In the genomic region with DNA sequence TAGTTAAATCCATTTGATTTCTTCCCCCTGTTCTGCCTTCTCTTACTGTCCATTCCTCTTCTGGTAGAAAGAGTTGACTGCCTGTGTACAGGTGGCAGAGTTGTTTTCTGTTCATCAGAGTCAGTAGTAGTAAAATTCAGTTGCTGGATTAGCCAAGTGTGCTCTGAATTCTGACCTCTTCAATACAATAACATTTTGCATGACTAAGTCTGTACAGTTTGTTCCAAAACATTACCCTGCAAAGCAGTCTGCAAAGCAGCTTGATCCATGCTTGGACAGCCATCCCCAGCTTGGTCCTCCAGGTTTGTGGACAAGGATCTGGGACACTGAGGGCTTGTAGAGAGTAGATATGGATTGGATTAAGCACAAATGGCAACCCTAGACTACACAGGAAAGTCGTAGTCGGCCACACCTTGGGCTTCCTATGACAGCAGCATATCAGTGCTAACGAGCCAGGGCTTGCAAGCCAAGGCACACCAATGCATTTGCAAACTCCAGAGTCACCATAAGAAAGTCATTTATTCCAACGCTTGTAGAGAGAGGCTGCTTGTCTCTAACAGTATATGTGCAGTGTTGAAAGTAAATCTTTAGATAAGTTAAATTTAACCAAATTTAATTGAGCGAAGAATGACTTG, we compare ENCODE assay signal across 19 cellular contexts. TPM values are rescaled to one million over a fixed set of nuclear protein-coding genes. Genes with fewer than 3 reads are reported as not detected.
A peak's percentile ranks its signal among the peaks of the same experiment; 100 is the strongest.
DNase-seq lines count a peak whose midpoint lies in the region; ATAC-seq, FAIRE-seq and TF ChIP-seq lines count a peak whose summit lies in the region.
"Had no signal": no experiment of that assay in that cellular context is flagged by ENCODE, and none has a peak within 500 bp of the region (broad histone marks: within the 10 kb centered on the region; RNA-seq: fewer than 3 reads in every experiment).

No MANE protein-coding gene starts in this region.

- H3K4me3 ChIP-seq in Panc1 (ENCODE audit: low read depth in 2 of 2, low read length in 2 of 2) (no peak overlapping the region), bronchial epithelial cell (ENCODE audit: low read depth, low read length) (no peak overlapping the region), fibroblast of villous mesenchyme (ENCODE audit: low read depth, low read length) (no peak overlapping the region), A673 (ENCODE audit: low read depth, low read length, poor library complexity, severe bottlenecking) (no peak overlapping the region)
- H3K4me3 ChIP-seq: BLaER1 treated with 17β-estradiol and CSF1 and Interleukin-3, amounts not matched to agents 10 nM and 100 nM; GM12878 had no signal

- H3K36me3 ChIP-seq in Panc1 (ENCODE audit: control insufficient read depth, insufficient read depth, low read length) (no peaks in the 10 kb centered on the region), bronchial epithelial cell (ENCODE audit: control insufficient read depth, insufficient read depth, low read length) (no peaks in the 10 kb centered on the region), A673 (ENCODE audit: insufficient read depth, low read length, poor library complexity, severe bottlenecking) (no peaks in the 10 kb centered on the region)

- no TSS peak for BruUV-seq in Panc1 (replicated peaks; lab: Mats Ljungman, UMichigan)
- no TSS peak for BruUV-seq in A673 (replicated peaks; lab: Mats Ljungman, UMichigan)

- DNase-seq in AG08396 (ENCODE audit: low spot score), result peak; percentile 35
- DNase-seq in Panc1 (ENCODE audit: low read depth, low spot score), result no peak
- peak; percentile 72 for DNase-seq in bronchial epithelial cell (ENCODE audit: low read depth)
- DNase-seq in fibroblast of villous mesenchyme (ENCODE audit: low read depth), result peak; percentile 46
- DNase-seq in A673 (ENCODE audit: low spot score), result no peak
- DNase-seq in CD1c-positive myeloid dendritic cell (ENCODE audit: extremely low spot score), result no peak
- no peak for DNase-seq in RPMI8226
- DNase-seq: 8988T, DMS 273 treated with DMSO at 0.1 percent for 48 hours, GDM1, Karpas-422, NCI-H1105, NCI-H1694 treated with DMSO at 0.1 percent for 48 hours, NCI-H774 had no signal

- POLR2A ChIA-PET in Panc1 (lab: Charles Lee) (no interaction called here), A673 (lab: Charles Lee; ENCODE audit: low non-redundant PET) (no interaction called here)

- peaks cover 14% of the 10 kb centered on the region for H3K27me3 ChIP-seq in Panc1 (ENCODE audit: control insufficient read depth, insufficient read depth, low read length)
- no peaks in the 10 kb centered on the region for H3K27me3 ChIP-seq in bronchial epithelial cell (ENCODE audit: control insufficient read depth, insufficient read depth, low read length)
- peaks cover 15% of the 10 kb centered on the region for H3K27me3 ChIP-seq in A673 (replicated peaks; ENCODE audit: insufficient read depth, low read depth, low read length, poor library complexity)
- H3K27me3 ChIP-seq: BLaER1 treated with 17β-estradiol and CSF1 and Interleukin-3, amounts not matched to agents 10 nM and 100 nM had no signal

- intact Hi-C loops in Panc1 (cut with micrococcal nuclease; ENCODE audit: unreplicated experiment), result no loop called here
- intact Hi-C loops in A673 (cut with micrococcal nuclease; ENCODE audit: unreplicated experiment), result no loop called here

- ATAC-seq in Panc1 (0 out of 2 replicates have a peak, but pooled peaks have one; percentile 38), HG03378 (IDR thresholded peaks at IDR 0.05; ENCODE audit: unreplicated experiment) (no peak)
- ATAC-seq: GM12878 had no signal

- in situ Hi-C loops in Panc1 (cut with HindIII; ENCODE audit: low pct_unique_long_range_greater_than_20kb, low sequenced_read_pairs), result no loop called here

- no peak for FAIRE-seq in bronchial epithelial cell (lab: Jason Lieb, UNC)
- FAIRE-seq: GM12878, GM18507, H1 had no signal

- no peak for TF ChIP-seq CTCF in Panc1 (IDR thresholded peaks at IDR 0.05)
- TF ChIP-seq CTCF in bronchial epithelial cell (IDR thresholded peaks at IDR 0.05; ENCODE audit: insufficient read depth, low read length, severe bottlenecking), result no peak
- TF ChIP-seq CTCF in fibroblast of villous mesenchyme (IDR thresholded peaks at IDR 0.05; ENCODE audit: insufficient read depth, low read depth, low read length), result no peak
- TF ChIP-seq CTCF in A673 (conservative IDR thresholded peaks at IDR 0.05; ENCODE audit: low read depth, low read length), result no peak

- H3K4me1 ChIP-seq in Panc1 (ENCODE audit: control insufficient read depth, insufficient read depth, low read length), result no peaks in the 10 kb centered on the region
- H3K4me1 ChIP-seq in A673 (ENCODE audit: insufficient read depth, low read length, poor library complexity, severe bottlenecking), result no peaks in the 10 kb centered on the region
- H3K4me1 ChIP-seq: BLaER1 treated with 17β-estradiol and CSF1 and Interleukin-3, amounts not matched to agents 10 nM and 100 nM had no signal

- no peak overlapping the region for H3K27ac ChIP-seq in Panc1 (ENCODE audit: low read length)
- H3K27ac ChIP-seq in A673 (ENCODE audit: low read depth, low read length, poor library complexity, severe bottlenecking), result no peak overlapping the region
- H3K27ac ChIP-seq: BLaER1 treated with 17β-estradiol and CSF1 and Interleukin-3, amounts not matched to agents 10 nM and 100 nM had no signal

- CTCF ChIA-PET in Panc1 (lab: Charles Lee) (no interaction called here), A673 (lab: Charles Lee) (no interaction called here)

- peaks cover 12% of the 10 kb centered on the region for H3K9me3 ChIP-seq in Panc1 (ENCODE audit: control insufficient read depth, insufficient read depth, low read depth, low read length)
- peaks cover 3% of the 10 kb centered on the region for H3K9me3 ChIP-seq in A673 (ENCODE audit: low read depth, low read length, poor library complexity, severe bottlenecking)

RNA-seq across cellular contexts. Expression of a gene that starts 25.2 kb away (rescaled TPM):
- not detected for total RNA-seq in Panc1 (2021; ENCODE audit: unreplicated experiment)
- not detected for polyA plus RNA-seq in Panc1 (2012; ENCODE audit: insufficient read length)
- total RNA-seq in bronchial epithelial cell, result under 0.01 TPM in 1 of 2 replicates, not detected in the other
- not detected in 2 replicates for total RNA-seq in fibroblast of villous mesenchyme
- not detected in 2 replicates for total RNA-seq in A673 (2021)
- total RNA-seq: H1 had no signal
- polyA plus RNA-seq: H1 had no signal

RNA-seq across cellular contexts. Expression of a gene that starts 42.0 kb away (rescaled TPM):
- total RNA-seq in Panc1 (2021; ENCODE audit: unreplicated experiment) (31.8 TPM), bronchial epithelial cell (14.5 and 39.3 TPM in 2 replicates), fibroblast of villous mesenchyme (32.5 and 36.7 TPM in 2 replicates), A673 (2021) (23.5 and 23.8 TPM in 2 replicates)
- 12.8 TPM for polyA plus RNA-seq in Panc1 (2012; ENCODE audit: insufficient read length)

Comparison
In these comparisons a context has a peak if more than half of its experiments do, and no peak if none do; other contexts are left out.
1. DNase-seq: peak in AG08396 (single experiment), bronchial epithelial cell (single experiment) and fibroblast of villous mesenchyme (single experiment); none in Panc1 (single experiment), A673 (single experiment), CD1c-positive myeloid dendritic cell (single experiment) and RPMI8226 (single experiment).